1 cellular context compared by ENCODE assay signal in genomic region chr19:8240274-8241229, GRCh38.
A peak's percentile ranks its signal among the peaks of the same experiment; 100 is the strongest.
TF ChIP-seq lines count a peak whose summit lies in the region.

No MANE protein-coding gene starts in this region.

TF ChIP-seq in liver, 16 proteins besides CTCF, POLR2A, EP300 and RAD21 (continued from another document):
- TF ChIP-seq, protein P1, sequence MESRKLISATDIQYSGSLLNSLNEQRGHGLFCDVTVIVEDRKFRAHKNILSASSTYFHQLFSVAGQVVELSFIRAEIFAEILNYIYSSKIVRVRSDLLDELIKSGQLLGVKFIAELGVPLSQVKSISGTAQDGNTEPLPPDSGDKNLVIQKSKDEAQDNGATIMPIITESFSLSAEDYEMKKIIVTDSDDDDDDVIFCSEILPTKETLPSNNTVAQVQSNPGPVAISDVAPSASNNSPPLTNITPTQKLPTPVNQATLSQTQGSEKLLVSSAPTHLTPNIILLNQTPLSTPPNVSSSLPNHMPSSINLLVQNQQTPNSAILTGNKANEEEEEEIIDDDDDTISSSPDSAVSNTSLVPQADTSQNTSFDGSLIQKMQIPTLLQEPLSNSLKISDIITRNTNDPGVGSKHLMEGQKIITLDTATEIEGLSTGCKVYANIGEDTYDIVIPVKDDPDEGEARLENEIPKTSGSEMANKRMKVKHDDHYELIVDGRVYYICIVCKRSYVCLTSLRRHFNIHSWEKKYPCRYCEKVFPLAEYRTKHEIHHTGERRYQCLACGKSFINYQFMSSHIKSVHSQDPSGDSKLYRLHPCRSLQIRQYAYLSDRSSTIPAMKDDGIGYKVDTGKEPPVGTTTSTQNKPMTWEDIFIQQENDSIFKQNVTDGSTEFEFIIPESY (IDR thresholded peaks at IDR 0.05) = peak; percentile 27
